In the genomic region with DNA sequence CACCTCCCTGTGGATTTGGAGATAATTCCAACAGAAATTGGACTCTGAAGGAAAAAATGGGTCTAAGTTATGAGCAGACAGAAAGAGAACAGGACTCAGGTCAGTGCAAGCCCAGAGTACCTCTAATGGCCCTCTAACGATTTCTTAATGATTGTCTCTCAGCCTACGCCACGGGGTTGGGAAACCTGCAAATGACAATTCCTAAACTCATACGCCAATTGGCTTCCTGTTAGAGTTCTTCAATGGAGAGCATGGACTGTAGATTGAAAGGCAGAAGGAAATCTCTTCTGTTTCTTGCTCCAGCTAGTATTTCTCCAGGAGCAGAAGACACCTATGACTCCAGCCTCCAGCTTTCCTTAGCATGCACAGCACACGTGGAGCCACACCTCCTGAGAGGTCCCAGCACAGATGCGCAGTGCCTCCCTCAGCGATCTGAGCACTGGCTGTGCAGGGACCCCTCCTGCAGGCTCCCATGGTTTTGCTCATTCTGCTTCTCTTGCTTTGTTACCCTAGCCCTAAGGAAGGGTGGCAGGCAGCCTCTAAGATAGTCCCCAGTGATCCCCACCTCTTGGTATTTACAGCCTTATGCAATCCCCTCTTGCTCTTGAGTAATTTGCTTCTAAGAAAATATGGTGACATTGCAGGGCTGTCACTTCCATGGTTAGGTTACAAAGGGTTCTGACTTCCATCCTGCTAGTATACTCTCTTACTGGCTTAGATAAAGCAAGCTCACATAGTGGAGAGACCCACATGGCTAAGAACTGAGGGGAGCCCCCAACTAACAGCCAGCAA, we compare ENCODE assay signal across 1 cellular context.
TF ChIP-seq lines count a peak whose summit lies in the region.

No MANE protein-coding gene starts in this region.

TF ChIP-seq in HepG2, 621 proteins besides CTCF, POLR2A, EP300 and RAD21:
- TF ChIP-seq, protein P1, sequence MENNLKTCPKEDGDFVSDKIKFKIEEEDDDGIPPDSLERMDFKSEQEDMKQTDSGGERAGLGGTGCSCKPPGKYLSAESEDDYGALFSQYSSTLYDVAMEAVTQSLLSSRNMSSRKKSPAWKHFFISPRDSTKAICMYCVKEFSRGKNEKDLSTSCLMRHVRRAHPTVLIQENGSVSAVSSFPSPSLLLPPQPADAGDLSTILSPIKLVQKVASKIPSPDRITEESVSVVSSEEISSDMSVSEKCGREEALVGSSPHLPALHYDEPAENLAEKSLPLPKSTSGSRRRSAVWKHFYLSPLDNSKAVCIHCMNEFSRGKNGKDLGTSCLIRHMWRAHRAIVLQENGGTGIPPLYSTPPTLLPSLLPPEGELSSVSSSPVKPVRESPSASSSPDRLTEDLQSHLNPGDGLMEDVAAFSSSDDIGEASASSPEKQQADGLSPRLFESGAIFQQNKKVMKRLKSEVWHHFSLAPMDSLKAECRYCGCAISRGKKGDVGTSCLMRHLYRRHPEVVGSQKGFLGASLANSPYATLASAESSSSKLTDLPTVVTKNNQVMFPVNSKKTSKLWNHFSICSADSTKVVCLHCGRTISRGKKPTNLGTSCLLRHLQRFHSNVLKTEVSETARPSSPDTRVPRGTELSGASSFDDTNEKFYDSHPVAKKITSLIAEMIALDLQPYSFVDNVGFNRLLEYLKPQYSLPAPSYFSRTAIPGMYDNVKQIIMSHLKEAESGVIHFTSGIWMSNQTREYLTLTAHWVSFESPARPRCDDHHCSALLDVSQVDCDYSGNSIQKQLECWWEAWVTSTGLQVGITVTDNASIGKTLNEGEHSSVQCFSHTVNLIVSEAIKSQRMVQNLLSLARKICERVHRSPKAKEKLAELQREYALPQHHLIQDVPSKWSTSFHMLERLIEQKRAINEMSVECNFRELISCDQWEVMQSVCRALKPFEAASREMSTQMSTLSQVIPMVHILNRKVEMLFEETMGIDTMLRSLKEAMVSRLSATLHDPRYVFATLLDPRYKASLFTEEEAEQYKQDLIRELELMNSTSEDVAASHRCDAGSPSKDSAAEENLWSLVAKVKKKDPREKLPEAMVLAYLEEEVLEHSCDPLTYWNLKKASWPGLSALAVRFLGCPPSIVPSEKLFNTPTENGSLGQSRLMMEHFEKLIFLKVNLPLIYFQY (CRISPR knock-in tag; IDR thresholded peaks at IDR 0.05; ENCODE audit: borderline replicate concordance) = no peak
- no peak for TF ChIP-seq ZNF567 (CRISPR knock-in tag; IDR thresholded peaks at IDR 0.05; ENCODE audit: borderline replicate concordance)
- TF ChIP-seq ZNF607 (CRISPR knock-in tag; IDR thresholded peaks at IDR 0.05; ENCODE audit: borderline replicate concordance) = no peak
- TF ChIP-seq CC2D1A (CRISPR knock-in tag; IDR thresholded peaks at IDR 0.05) = no peak
- no peak for TF ChIP-seq NCOR1 (IDR thresholded peaks at IDR 0.05; ENCODE audit: borderline replicate concordance, low read length)
- no peak for TF ChIP-seq PHB2 (IDR thresholded peaks at IDR 0.05; ENCODE audit: partially characterized antibody)
